Comparison of ENCODE assay signal across 14 cellular contexts in genomic region chr13:30241537-30241936, GRCh38.
DNase-seq lines count a peak whose midpoint lies in the region; ATAC-seq lines count a peak whose summit lies in the region.
"Had no signal": no experiment of that assay in that cellular context is flagged by ENCODE, and none has a peak within 500 bp of the region (broad histone marks: within the 10 kb centered on the region; RNA-seq: fewer than 3 reads in every experiment).

No MANE protein-coding gene starts in this region.

- H3K27me3 Mint-ChIP-seq in activated T-helper 17 cell treated with anti-CD3 and anti-CD28 coated beads, Interleukin-2, amount 50 U/mL, for 72 hours = no peaks in the 10 kb centered on the region

- no peak overlapping the region for H2AFZ ChIP-seq in ACC112 (ENCODE audit: low read length, unreplicated experiment)

- no peaks in the 10 kb centered on the region for H3K9me3 Mint-ChIP-seq in activated T-helper 17 cell treated with anti-CD3 and anti-CD28 coated beads, Interleukin-2, amount 50 U/mL, for 72 hours

- peaks cover 14% of the 10 kb centered on the region for H3K36me3 ChIP-seq in ACC112 (ENCODE audit: insufficient read depth, low read length)

- no peaks in the 10 kb centered on the region for H3K4me1 ChIP-seq in ACC112 (ENCODE audit: control insufficient read depth, insufficient read depth, low read length, unreplicated experiment)

- no peak overlapping the region for H3K27ac Mint-ChIP-seq in activated T-helper 17 cell treated with anti-CD3 and anti-CD28 coated beads, Interleukin-2, amount 50 U/mL, for 72 hours

- H3K4me3 Mint-ChIP-seq in activated T-helper 17 cell treated with anti-CD3 and anti-CD28 coated beads, Interleukin-2, amount 50 U/mL, for 72 hours = no peak overlapping the region

- H3K4me1 Mint-ChIP-seq in activated T-helper 17 cell treated with anti-CD3 and anti-CD28 coated beads, Interleukin-2, amount 50 U/mL, for 72 hours = no peaks in the 10 kb centered on the region

- no peak overlapping the region for H3K4me3 ChIP-seq in ACC112 (ENCODE audit: low read depth, low read length)
- H3K4me3 ChIP-seq: heart left ventricle had no signal

- ATAC-seq in GM19395 (IDR thresholded peaks at IDR 0.05; ENCODE audit: unreplicated experiment) (peak; percentile 87), HG02852 (IDR thresholded peaks at IDR 0.05; ENCODE audit: unreplicated experiment) (peak; percentile 81), HG03520 (IDR thresholded peaks at IDR 0.05; ENCODE audit: unreplicated experiment) (no peak)
- peak; percentile 70 for ATAC-seq in activated T-helper 17 cell treated with anti-CD3 and anti-CD28 coated beads, Interleukin-2, amount 50 U/mL, for 72 hours (replicated peaks)
- ATAC-seq: heart left ventricle had no signal

- H3K27ac ChIP-seq in ACC112 (ENCODE audit: low read depth, low read length) = 0 out of 2 replicates have a peak overlapping the region, but pooled peaks have one; percentile 6
- H3K27ac ChIP-seq: VCaP had no signal

- no peaks in the 10 kb centered on the region for H3K27me3 ChIP-seq in ACC112 (ENCODE audit: insufficient read depth, low read length)
- H3K27me3 ChIP-seq: heart left ventricle had no signal

- peaks cover 10% of the 10 kb centered on the region for H3K79me2 ChIP-seq in ACC112 (ENCODE audit: control insufficient read depth, insufficient read depth, low read length, unreplicated experiment)

- peaks cover 21% of the 10 kb centered on the region for H3K36me3 Mint-ChIP-seq in activated T-helper 17 cell treated with anti-CD3 and anti-CD28 coated beads, Interleukin-2, amount 50 U/mL, for 72 hours (ENCODE audit: low read depth)

- no peak for DNase-seq in cerebellar nuclear complex (lab: John Stamatoyannopoulos, UW)
- DNase-seq in stimulated activated CD4-positive, alpha-beta T cell treated with anti-CD3 and anti-CD28 coated beads, Interleukin-2, amount 100 ng/mL, for 48 hours = no peak
- no peak for DNase-seq in OCI-M2 (lab: John Stamatoyannopoulos, UW; ENCODE audit: unreplicated experiment)
- DNase-seq: ACHN; effector CD8-positive, alpha-beta T cell; NCI-H446; SHP77 had no signal
